In genomic region chr1:2597441-2598328, GRCh38 we compare ENCODE assay signal across 26 cellular contexts. TPM values are rescaled to one million over a fixed set of nuclear protein-coding genes. Genes with fewer than 3 reads are reported as not detected.
DNase-seq lines count a peak whose midpoint lies in the region; ATAC-seq and TF ChIP-seq lines count a peak whose summit lies in the region.
"Had no signal": no experiment of that assay in that cellular context is flagged by ENCODE, and none has a peak within 500 bp of the region (broad histone marks: within the 10 kb centered on the region; RNA-seq: fewer than 3 reads in every experiment).

No MANE protein-coding gene starts in this region.

- peaks cover 7% of the 10 kb centered on the region for H3K9me3 Mint-ChIP-seq in activated CD8-positive, alpha-beta T cell treated with anti-CD3 and anti-CD28 coated beads for 36 hours
- H3K9me3 Mint-ChIP-seq in activated CD8-positive, alpha-beta T cell treated with anti-CD3 and anti-CD28 coated beads, Interleukin-2, amount 10 ng/mL, durations not matched to agents 7 days and 5 days (ENCODE audit: insufficient read depth): no peaks in the 10 kb centered on the region
- H3K9me3 Mint-ChIP-seq: activated naive CD4-positive, alpha-beta T cell treated with anti-CD3 and anti-CD28 coated beads, Interleukin-2, amount 50 U/mL, for 24 hours; T-helper 1 cell treated with Interleukin-12 subunit alpha and Interleukin-12 subunit beta and Interleukin-4 antibody, amounts not matched to agents 30 μg/mL and 1 μg/mL, for 36 hours had no signal

- H3K4me3 Mint-ChIP-seq in activated CD8-positive, alpha-beta T cell treated with anti-CD3 and anti-CD28 coated beads for 36 hours: no peak overlapping the region
- H3K4me3 Mint-ChIP-seq in activated CD8-positive, alpha-beta T cell treated with anti-CD3 and anti-CD28 coated beads, Interleukin-2, amount 10 ng/mL, durations not matched to agents 7 days and 5 days: no peak overlapping the region
- H3K4me3 Mint-ChIP-seq: activated naive CD4-positive, alpha-beta T cell treated with anti-CD3 and anti-CD28 coated beads, Interleukin-2, amount 50 U/mL, for 24 hours; T-helper 1 cell treated with Interleukin-12 subunit alpha and Interleukin-12 subunit beta and Interleukin-4 antibody, amounts not matched to agents 30 μg/mL and 1 μg/mL, for 36 hours had no signal

- H3K36me3 Mint-ChIP-seq in activated CD8-positive, alpha-beta T cell treated with anti-CD3 and anti-CD28 coated beads for 36 hours (ENCODE audit: low read depth): no peaks in the 10 kb centered on the region
- H3K36me3 Mint-ChIP-seq in activated CD8-positive, alpha-beta T cell treated with anti-CD3 and anti-CD28 coated beads, Interleukin-2, amount 10 ng/mL, durations not matched to agents 7 days and 5 days (ENCODE audit: low read depth): no peaks in the 10 kb centered on the region
- H3K36me3 Mint-ChIP-seq: activated naive CD4-positive, alpha-beta T cell treated with anti-CD3 and anti-CD28 coated beads, Interleukin-2, amount 50 U/mL, for 24 hours had no signal

- no peaks in the 10 kb centered on the region for H3K4me1 Mint-ChIP-seq in activated CD8-positive, alpha-beta T cell treated with anti-CD3 and anti-CD28 coated beads for 36 hours (ENCODE audit: low read depth)
- peaks cover 2% of the 10 kb centered on the region for H3K4me1 Mint-ChIP-seq in activated CD8-positive, alpha-beta T cell treated with anti-CD3 and anti-CD28 coated beads, Interleukin-2, amount 10 ng/mL, durations not matched to agents 7 days and 5 days (ENCODE audit: low read depth)
- H3K4me1 Mint-ChIP-seq: activated naive CD4-positive, alpha-beta T cell treated with anti-CD3 and anti-CD28 coated beads, Interleukin-2, amount 50 U/mL, for 24 hours had no signal

- H3K4me3 ChIP-seq in spleen (no peak overlapping the region), testis (no peak overlapping the region)
- H3K4me3 ChIP-seq: heart left ventricle, stomach had no signal

- CTCF ChIA-PET in activated CD8-positive, alpha-beta T cell treated with anti-CD3 and anti-CD28 coated beads for 36 hours (lab: Charles Lee): no interaction called here
- CTCF ChIA-PET in activated CD8-positive, alpha-beta T cell treated with anti-CD3 and anti-CD28 coated beads, Interleukin-2, amount 10 ng/mL, durations not matched to agents 7 days and 5 days (lab: Charles Lee): no interaction called here

- intact Hi-C loops in activated CD8-positive, alpha-beta T cell treated with anti-CD3 and anti-CD28 coated beads for 36 hours (cut with micrococcal nuclease): no loop called here
- intact Hi-C loops in spleen (cut with DNase I; ENCODE audit: low total_unique reads) (no loop called here), testis (cut with DNase I; ENCODE audit: low total_unique reads) (no loop called here)

- H3K36me3 ChIP-seq in spleen (no peaks in the 10 kb centered on the region), testis (ENCODE audit: low read depth, missing control alignments) (no peaks in the 10 kb centered on the region)
- H3K36me3 ChIP-seq: heart left ventricle, neutrophil, stomach had no signal

- no peak for ATAC-seq in activated CD8-positive, alpha-beta T cell treated with anti-CD3 and anti-CD28 coated beads for 36 hours
- ATAC-seq in activated CD8-positive, alpha-beta T cell treated with anti-CD3 and anti-CD28 coated beads, Interleukin-2, amount 10 ng/mL, durations not matched to agents 7 days and 5 days: no peak
- ATAC-seq in GM19324 (IDR thresholded peaks at IDR 0.05; ENCODE audit: low FRiP score, unreplicated experiment): no peak
- ATAC-seq: heart left ventricle had no signal

- DNase-seq in activated CD8-positive, alpha-beta T cell treated with anti-CD3 and anti-CD28 coated beads for 36 hours: peak; percentile 1
- DNase-seq in activated CD8-positive, alpha-beta T cell treated with anti-CD3 and anti-CD28 coated beads, Interleukin-2, amount 10 ng/mL, durations not matched to agents 7 days and 5 days: no peak
- DNase-seq in MV-4-11 (lab: John Stamatoyannopoulos, UW) (peak; percentile 6), islet precursor cell (peak; percentile 51), spleen (peak; percentile 66), NCI-H2107 (lab: John Stamatoyannopoulos, UW) (no peak), testis (no peak)
- DNase-seq: activated CD4-positive, alpha-beta T cell treated with anti-CD3 and anti-CD28 coated beads, Interleukin-2, amount 50 U/mL, for 48 hours; activated T-cell treated with anti-CD3 and anti-CD28 coated beads for 4 hours; cerebellar nuclear complex; DND-41; Kasumi-1; NCI-H1105 treated with DMSO at 0.1 percent for 48 hours; NCI-H2081 treated with DMSO at 0.1 percent for 48 hours; stimulated activated CD4-positive, alpha-beta T cell treated with anti-CD3 and anti-CD28 coated beads, Interleukin-4, amount 100 ng/mL, for 24 hours; stomach; trophoblast cell had no signal

- H3K9me3 ChIP-seq in spleen: peaks cover 0 to 14% (median 11%) of the 10 kb centered on the region in 8 donors
- H3K9me3 ChIP-seq in testis: no peaks in the 10 kb centered on the region
- H3K9me3 ChIP-seq: neutrophil had no signal

- no peaks in the 10 kb centered on the region for H3K27me3 Mint-ChIP-seq in activated CD8-positive, alpha-beta T cell treated with anti-CD3 and anti-CD28 coated beads for 36 hours
- H3K27me3 Mint-ChIP-seq in activated CD8-positive, alpha-beta T cell treated with anti-CD3 and anti-CD28 coated beads, Interleukin-2, amount 10 ng/mL, durations not matched to agents 7 days and 5 days (ENCODE audit: low read depth): peaks cover 6% of the 10 kb centered on the region
- H3K27me3 Mint-ChIP-seq: activated naive CD4-positive, alpha-beta T cell treated with anti-CD3 and anti-CD28 coated beads, Interleukin-2, amount 50 U/mL, for 24 hours had no signal

- H3K27ac Mint-ChIP-seq in activated CD8-positive, alpha-beta T cell treated with anti-CD3 and anti-CD28 coated beads for 36 hours: no peak overlapping the region
- no peak overlapping the region for H3K27ac Mint-ChIP-seq in activated CD8-positive, alpha-beta T cell treated with anti-CD3 and anti-CD28 coated beads, Interleukin-2, amount 10 ng/mL, durations not matched to agents 7 days and 5 days
- H3K27ac Mint-ChIP-seq: T-helper 1 cell treated with Interleukin-12 subunit alpha and Interleukin-12 subunit beta and Interleukin-4 antibody, amounts not matched to agents 30 μg/mL and 1 μg/mL, for 36 hours had no signal

- TF ChIP-seq CTCF in activated CD8-positive, alpha-beta T cell treated with anti-CD3 and anti-CD28 coated beads for 36 hours (IDR thresholded peaks at IDR 0.05): no peak
- TF ChIP-seq CTCF in spleen (IDR thresholded peaks at IDR 0.05 in 8 of 11, conservative IDR thresholded peaks at IDR 0.05 in 3 of 11) (no peak), testis (IDR thresholded peaks at IDR 0.05) (no peak)

- H3K27ac ChIP-seq in spleen (no peak overlapping the region), testis (no peak overlapping the region)
- H3K27ac ChIP-seq: epithelial cell of prostate, heart left ventricle, neutrophil, stomach, VCaP had no signal

- WGBS in spleen, 5 donors: 73 to 77% (median 74%) methylated on average over 33 to 34 of the region's 34 CpGs
- 79 to 87% methylated on average over 30 to 34 of the region's 34 CpGs for WGBS in testis, 2 donors

- TF ChIP-seq POLR2A in spleen (IDR thresholded peaks at IDR 0.05) (no peak), testis (IDR thresholded peaks at IDR 0.05) (no peak)

- H3K4me1 ChIP-seq in spleen (peaks cover 0 to 19% (median 11%) of the 10 kb centered on the region in 6 donors), testis (peaks cover 12% of the 10 kb centered on the region)

- POLR2A ChIA-PET in activated CD8-positive, alpha-beta T cell treated with anti-CD3 and anti-CD28 coated beads for 36 hours (lab: Charles Lee): no interaction called here
- POLR2A ChIA-PET in activated CD8-positive, alpha-beta T cell treated with anti-CD3 and anti-CD28 coated beads, Interleukin-2, amount 10 ng/mL, durations not matched to agents 7 days and 5 days (lab: Charles Lee): interaction anchor here (1.3 kb wide), 1 partner anchor 11 kb away, joined by 3 read pairs; the partner anchor contains the start of gene PRXL2B

- H3K27me3 ChIP-seq in spleen (replicated peaks in 1 of 7): peaks cover 0 to 29% (median 0%) of the 10 kb centered on the region in 7 donors
- H3K27me3 ChIP-seq in testis: no peaks in the 10 kb centered on the region

RNA-seq across cellular contexts. Expression of gene PRXL2B, which starts 11.1 kb away (rescaled TPM):
- 10 to 100 TPM; 39.1 to 43.6 TPM for total RNA-seq in activated CD8-positive, alpha-beta T cell treated with anti-CD3 and anti-CD28 coated beads for 36 hours
- total RNA-seq in activated CD8-positive, alpha-beta T cell treated with anti-CD3 and anti-CD28 coated beads, Interleukin-2, amount 10 ng/mL, durations not matched to agents 7 days and 5 days: 10 to 100 TPM; 35.6 to 40.6 TPM
- 10 to 100 TPM; 21.9 to 43.0 (median 26.7) TPM for total RNA-seq in spleen
- 10 to 100 TPM; 10.7 to 29.0 (median 13.2) TPM for polyA plus RNA-seq in spleen
- total RNA-seq in testis: 10 to 100 TPM; 20.9 to 25.1 TPM
- polyA plus RNA-seq in testis (ENCODE audit: insufficient read depth, low read depth, low replicate concordance): 16.5 TPM

RNA-seq across cellular contexts. Expression of gene MMEL1, which starts 35.1 kb away (rescaled TPM):
- 1 to 10 TPM; 1.8 to 3.1 TPM for total RNA-seq in activated CD8-positive, alpha-beta T cell treated with anti-CD3 and anti-CD28 coated beads for 36 hours
- total RNA-seq in activated CD8-positive, alpha-beta T cell treated with anti-CD3 and anti-CD28 coated beads, Interleukin-2, amount 10 ng/mL, durations not matched to agents 7 days and 5 days: 1 to 10 TPM; 3.7 to 4.0 TPM
- total RNA-seq in spleen (1 to 10 TPM in 6 of 7 donors, not detected in 1; 1.9 to 4.6 (median 3.5) TPM), testis (10 to 100 TPM; 17.2 to 18.8 TPM)
- polyA plus RNA-seq in spleen (1 to 10 TPM; 2.5 to 6.4 (median 2.9) TPM), testis (ENCODE audit: insufficient read depth, low read depth, low replicate concordance) (36.4 TPM)
- total RNA-seq: A172, SK-MEL-5 had no signal

RNA-seq across cellular contexts. Expression of gene TNFRSF14, which starts 41.5 kb away (rescaled TPM):
- total RNA-seq in activated CD8-positive, alpha-beta T cell treated with anti-CD3 and anti-CD28 coated beads for 36 hours: 100 to 1,000 TPM; 134 to 140 TPM
- 10 to 100 TPM; 85.8 to 86.5 TPM for total RNA-seq in activated CD8-positive, alpha-beta T cell treated with anti-CD3 and anti-CD28 coated beads, Interleukin-2, amount 10 ng/mL, durations not matched to agents 7 days and 5 days
- total RNA-seq in spleen: 100 to 1,000 TPM; 146 to 203 (median 190) TPM
- 100 to 1,000 TPM; 167 to 366 (median 302) TPM for polyA plus RNA-seq in spleen
- 10 to 100 TPM; 39.0 to 45.1 TPM for total RNA-seq in testis
- polyA plus RNA-seq in testis (ENCODE audit: insufficient read depth, low read depth, low replicate concordance): 26.0 TPM

Comparison
In these comparisons a context has a peak if more than half of its experiments do, and no peak if none do; other contexts are left out.
1. DNase-seq: peak in activated CD8-positive, alpha-beta T cell treated with anti-CD3 and anti-CD28 coated beads for 36 hours (single experiment), MV-4-11 (single experiment), islet precursor cell (single experiment) and spleen (single experiment); none in activated CD8-positive, alpha-beta T cell treated with anti-CD3 and anti-CD28 coated beads, Interleukin-2, amount 10 ng/mL, durations not matched to agents 7 days and 5 days (single experiment), NCI-H2107 (single experiment) and testis (single experiment).